In genomic region chr17:69431835-69432234, GRCh38 we compare ENCODE assay signal across 18 cellular contexts.
"Had no signal": no experiment of that assay in that cellular context is flagged by ENCODE, and none has a peak within 500 bp of the region (broad histone marks: within the 10 kb centered on the region; RNA-seq: fewer than 3 reads in every experiment).

No MANE protein-coding gene starts in this region.

- H3K4me2 ChIP-seq: smooth muscle cell had no signal

- H3K4me1 ChIP-seq: parathyroid adenoma, upper lobe of left lung had no signal

- H3K36me3 ChIP-seq: esophagus squamous epithelium, heart right ventricle, neutrophil, stomach, upper lobe of left lung had no signal

- H3K27ac ChIP-seq: body of pancreas, heart right ventricle, neutrophil, parathyroid adenoma, stomach, upper lobe of left lung had no signal

- H3K36me3 Mint-ChIP-seq: activated CD4-positive, alpha-beta memory T cell treated with anti-CD3 and anti-CD28 coated beads for 36 hours had no signal

- H3K4me3 Mint-ChIP-seq: activated CD4-positive, alpha-beta memory T cell treated with anti-CD3 and anti-CD28 coated beads for 36 hours; activated naive CD8-positive, alpha-beta T cell treated with anti-CD3 and anti-CD28 coated beads, Interleukin-2, amount 10 ng/mL, durations not matched to agents 7 days and 5 days; effector memory CD8-positive, alpha-beta T cell; naive thymus-derived CD8-positive, alpha-beta T cell had no signal

- ATAC-seq: body of pancreas; effector memory CD8-positive, alpha-beta T cell; heart right ventricle; naive thymus-derived CD8-positive, alpha-beta T cell; sciatic nerve had no signal

- H3K27me3 Mint-ChIP-seq: activated CD4-positive, alpha-beta memory T cell treated with anti-CD3 and anti-CD28 coated beads for 36 hours; activated naive CD8-positive, alpha-beta T cell treated with anti-CD3 and anti-CD28 coated beads, Interleukin-2, amount 10 ng/mL, durations not matched to agents 7 days and 5 days; effector memory CD8-positive, alpha-beta T cell; naive thymus-derived CD8-positive, alpha-beta T cell had no signal

- H3K79me2 ChIP-seq: parathyroid adenoma had no signal

- H3K9me3 Mint-ChIP-seq: activated CD4-positive, alpha-beta memory T cell treated with anti-CD3 and anti-CD28 coated beads for 36 hours; effector memory CD8-positive, alpha-beta T cell; naive thymus-derived CD8-positive, alpha-beta T cell had no signal

- H3K9me3 ChIP-seq: body of pancreas, esophagus squamous epithelium, heart right ventricle, neutrophil, stomach, upper lobe of left lung had no signal

- H3K4me3 ChIP-seq: body of pancreas, esophagus squamous epithelium, heart right ventricle, smooth muscle cell, stomach, upper lobe of left lung had no signal

- H3K27me3 ChIP-seq: body of pancreas, esophagus squamous epithelium, heart right ventricle, neutrophil, stomach, upper lobe of left lung had no signal

- H3K9ac ChIP-seq: parathyroid adenoma had no signal

- H2AFZ ChIP-seq: parathyroid adenoma had no signal

- H3K27ac Mint-ChIP-seq: activated CD4-positive, alpha-beta memory T cell treated with anti-CD3 and anti-CD28 coated beads for 36 hours; activated naive CD8-positive, alpha-beta T cell treated with anti-CD3 and anti-CD28 coated beads, Interleukin-2, amount 10 ng/mL, durations not matched to agents 7 days and 5 days had no signal

- DNase-seq: activated CD4-positive, alpha-beta memory T cell treated with anti-CD3 and anti-CD28 coated beads for 36 hours; activated CD4-positive, alpha-beta T cell treated with anti-CD3 and anti-CD28 coated beads for 1 hour; activated naive CD8-positive, alpha-beta T cell treated with anti-CD3 and anti-CD28 coated beads, Interleukin-2, amount 10 ng/mL, durations not matched to agents 7 days and 5 days; activated T-cell treated with anti-CD3 and anti-CD28 coated beads for 4 hours; amygdala; body of pancreas; effector memory CD8-positive, alpha-beta T cell; esophagus squamous epithelium; heart right ventricle; mesenchymal stem cell; naive thymus-derived CD8-positive, alpha-beta T cell; stimulated activated CD4-positive, alpha-beta T cell treated with anti-CD3 and anti-CD28 coated beads, Interleukin-4, amount 100 ng/mL, for 1 hour; stomach; upper lobe of left lung had no signal
